35 cellular contexts compared by ENCODE assay signal in the genomic region with DNA sequence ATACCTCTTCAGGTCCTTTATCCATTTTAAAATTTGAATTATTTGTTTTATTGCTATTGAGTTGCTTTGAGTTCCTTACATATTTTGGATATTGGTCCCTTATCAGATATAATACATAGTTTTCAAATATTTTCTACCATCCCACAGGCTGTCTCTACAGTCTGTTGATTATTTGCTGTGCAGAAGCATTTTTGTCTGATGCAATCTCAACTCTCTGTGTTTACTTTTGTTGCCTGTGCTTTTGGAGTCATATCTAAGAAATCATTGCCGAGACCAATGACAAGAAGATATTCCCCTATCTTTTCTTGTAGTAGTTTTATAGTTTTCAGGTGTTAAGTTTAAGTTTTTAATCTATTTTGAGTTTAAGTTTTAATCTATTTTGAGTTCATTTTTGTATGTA.
"Had no signal": no experiment of that assay in that cellular context is flagged by ENCODE, and none has a peak within 500 bp of the region (broad histone marks: within the 10 kb centered on the region; RNA-seq: fewer than 3 reads in every experiment).

No MANE protein-coding gene starts in this region.

- H3K27me3 Mint-ChIP-seq: activated CD4-positive, alpha-beta T cell treated with anti-CD3 and anti-CD28 coated beads for 36 hours; activated naive CD4-positive, alpha-beta T cell treated with anti-CD3 and anti-CD28 coated beads, Interleukin-2, amount 50 U/mL, for 24 hours; activated naive CD8-positive, alpha-beta T cell treated with anti-CD3 and anti-CD28 coated beads, Interleukin-2, amount 50 U/mL, for 24 hours; brain; T-helper 17 cell had no signal

- H3K4me1 Mint-ChIP-seq: activated CD4-positive, alpha-beta T cell treated with anti-CD3 and anti-CD28 coated beads, Interleukin-2, amount 10 ng/mL, durations not matched to agents 24 days and 14 days; activated CD8-positive, alpha-beta memory T cell treated with anti-CD3 and anti-CD28 coated beads, Interleukin-2, amount 10 ng/mL, durations not matched to agents 7 days and 5 days; activated naive CD4-positive, alpha-beta T cell treated with anti-CD3 and anti-CD28 coated beads, Interleukin-2, amount 50 U/mL, for 24 hours; activated naive CD8-positive, alpha-beta T cell treated with anti-CD3 and anti-CD28 coated beads for 36 hours; activated naive CD8-positive, alpha-beta T cell treated with anti-CD3 and anti-CD28 coated beads, Interleukin-2, amount 50 U/mL, for 24 hours; brain; T-helper 17 cell had no signal

- H3K4me3 Mint-ChIP-seq: activated CD4-positive, alpha-beta memory T cell treated with anti-CD3 and anti-CD28 coated beads for 36 hours; activated CD4-positive, alpha-beta T cell treated with anti-CD3 and anti-CD28 coated beads for 36 hours; activated CD4-positive, alpha-beta T cell treated with anti-CD3 and anti-CD28 coated beads, Interleukin-2, amount 10 ng/mL, durations not matched to agents 24 days and 14 days; activated CD8-positive, alpha-beta memory T cell treated with anti-CD3 and anti-CD28 coated beads, Interleukin-2, amount 10 ng/mL, durations not matched to agents 7 days and 5 days; activated CD8-positive, alpha-beta T cell treated with anti-CD3 and anti-CD28 coated beads, Interleukin-2, amount 10 ng/mL, durations not matched to agents 7 days and 5 days; activated naive CD4-positive, alpha-beta T cell treated with anti-CD3 and anti-CD28 coated beads for 36 hours; activated naive CD4-positive, alpha-beta T cell treated with anti-CD3 and anti-CD28 coated beads, Interleukin-2, amount 50 U/mL, for 24 hours; activated naive CD8-positive, alpha-beta T cell treated with anti-CD3 and anti-CD28 coated beads for 36 hours; activated naive CD8-positive, alpha-beta T cell treated with anti-CD3 and anti-CD28 coated beads, Interleukin-2, amount 50 U/mL, for 24 hours; activated T-helper 1 cell treated with anti-CD3 and anti-CD28 coated beads, Interleukin-12 subunit alpha, Interleukin-12 subunit beta, Interleukin-2, Interleukin-4 antibody, amounts not matched to agents 30 ng/mL and 10 ng/mL and 1 ng/mL, durations not matched to agents 14 hours and 24 hours and 36 hours; brain; T-helper 17 cell; T-helper 2 cell treated with Interferon-gamma antibody and Interleukin-4, amounts not matched to agents 5 μg/mL and 100 μg/mL, for 36 hours had no signal

- DNase-seq: activated CD4-positive, alpha-beta memory T cell treated with anti-CD3 and anti-CD28 coated beads for 36 hours; activated CD4-positive, alpha-beta T cell treated with anti-CD3 and anti-CD28 coated beads for 36 hours; activated CD4-positive, alpha-beta T cell treated with anti-CD3 and anti-CD28 coated beads, Interleukin-2, amount 10 ng/mL, durations not matched to agents 24 days and 14 days; activated CD4-positive, CD25-positive, alpha-beta regulatory T cell; activated CD4-positive, CD25-positive, alpha-beta regulatory T cell treated with anti-CD3 and anti-CD28 coated beads, Interleukin-2, amount 50 U/mL, for 72 hours; activated CD8-positive, alpha-beta memory T cell treated with anti-CD3 and anti-CD28 coated beads, Interleukin-2, amount 10 ng/mL, durations not matched to agents 7 days and 5 days; activated CD8-positive, alpha-beta memory T cell treated with anti-CD3 and anti-CD28 coated beads, Interleukin-2, amount 50 U/mL, for 4 hours; activated CD8-positive, alpha-beta T cell treated with anti-CD3 and anti-CD28 coated beads, Interleukin-2, amount 10 ng/mL, durations not matched to agents 7 days and 5 days; activated effector memory CD4-positive, alpha-beta T cell treated with anti-CD3 and anti-CD28 coated beads, Interleukin-2, amount 50 U/mL, for 16 hours; activated naive CD4-positive, alpha-beta T cell treated with anti-CD3 and anti-CD28 coated beads for 36 hours; activated naive CD8-positive, alpha-beta T cell treated with anti-CD3 and anti-CD28 coated beads for 36 hours; activated naive CD8-positive, alpha-beta T cell treated with anti-CD3 and anti-CD28 coated beads, Interleukin-2, amount 50 U/mL, for 24 hours; activated T-cell treated with anti-CD3 and anti-CD28 coated beads, Interleukin-2, amount 50 U/mL, for 1 hour; activated T-cell treated with anti-CD3 and anti-CD28 coated beads, Interleukin-2, amount 50 U/mL, for 48 hours; central memory CD4-positive, alpha-beta T cell; cerebellar nuclear complex; colonic mucosa; effector CD8-positive, alpha-beta T cell; foreskin fibroblast; gastrocnemius medialis; glutamatergic neuron; T-helper 1 cell; T-helper 17 cell; T1000; WERI-Rb-1 had no signal

- H3K4me3 ChIP-seq: ascending aorta, breast epithelium, cardiac muscle cell, colonic mucosa, gastrocnemius medialis had no signal

- H3K27me3 ChIP-seq: ascending aorta, breast epithelium, cardiac muscle cell, colonic mucosa, gastrocnemius medialis had no signal

- H3K27ac ChIP-seq: ascending aorta, breast epithelium, cardiac muscle cell, colonic mucosa, gastrocnemius medialis, WERI-Rb-1 had no signal

- H3K27ac Mint-ChIP-seq: activated CD4-positive, alpha-beta memory T cell treated with anti-CD3 and anti-CD28 coated beads for 36 hours; activated CD4-positive, alpha-beta T cell treated with anti-CD3 and anti-CD28 coated beads for 36 hours; activated CD4-positive, alpha-beta T cell treated with anti-CD3 and anti-CD28 coated beads, Interleukin-2, amount 10 ng/mL, durations not matched to agents 24 days and 14 days; activated CD8-positive, alpha-beta memory T cell treated with anti-CD3 and anti-CD28 coated beads, Interleukin-2, amount 10 ng/mL, durations not matched to agents 7 days and 5 days; activated CD8-positive, alpha-beta T cell treated with anti-CD3 and anti-CD28 coated beads, Interleukin-2, amount 10 ng/mL, durations not matched to agents 7 days and 5 days; activated naive CD4-positive, alpha-beta T cell treated with anti-CD3 and anti-CD28 coated beads for 36 hours; activated naive CD4-positive, alpha-beta T cell treated with anti-CD3 and anti-CD28 coated beads, Interleukin-2, amount 50 U/mL, for 24 hours; activated naive CD8-positive, alpha-beta T cell treated with anti-CD3 and anti-CD28 coated beads for 36 hours; activated naive CD8-positive, alpha-beta T cell treated with anti-CD3 and anti-CD28 coated beads, Interleukin-2, amount 50 U/mL, for 24 hours; activated T-helper 1 cell treated with anti-CD3 and anti-CD28 coated beads, Interleukin-12 subunit alpha, Interleukin-12 subunit beta, Interleukin-2, Interleukin-4 antibody, amounts not matched to agents 30 ng/mL and 10 ng/mL and 1 ng/mL, durations not matched to agents 14 hours and 24 hours and 36 hours; activated T-helper 2 cell treated with anti-CD3 and anti-CD28 coated beads, Interferon-gamma antibody, Interleukin-2, Interleukin-4, amounts not matched to agents 10 μg/mL and 5 μg/mL and 100 μg/mL, durations not matched to agents 14 hours and 24 hours and 36 hours; brain; T-helper 17 cell; T-helper 2 cell treated with Interferon-gamma antibody and Interleukin-4, amounts not matched to agents 5 μg/mL and 100 μg/mL, for 36 hours had no signal

- H3K4me1 ChIP-seq: ascending aorta, breast epithelium, colonic mucosa, gastrocnemius medialis had no signal

- ATAC-seq: activated CD4-positive, alpha-beta T cell treated with anti-CD3 and anti-CD28 coated beads for 36 hours; activated CD8-positive, alpha-beta memory T cell treated with anti-CD3 and anti-CD28 coated beads, Interleukin-2, amount 10 ng/mL, durations not matched to agents 7 days and 5 days; activated CD8-positive, alpha-beta T cell treated with anti-CD3 and anti-CD28 coated beads, Interleukin-2, amount 10 ng/mL, durations not matched to agents 7 days and 5 days; activated naive CD8-positive, alpha-beta T cell treated with anti-CD3 and anti-CD28 coated beads, Interleukin-2, amount 50 U/mL, for 24 hours; esophagus mucosa; gastrocnemius medialis; T-helper 17 cell had no signal

- H3K36me3 Mint-ChIP-seq: activated CD8-positive, alpha-beta memory T cell treated with anti-CD3 and anti-CD28 coated beads, Interleukin-2, amount 10 ng/mL, durations not matched to agents 7 days and 5 days; activated naive CD4-positive, alpha-beta T cell treated with anti-CD3 and anti-CD28 coated beads, Interleukin-2, amount 50 U/mL, for 24 hours; brain had no signal

- H3K9me3 ChIP-seq: colonic mucosa had no signal

- H3K36me3 ChIP-seq: ascending aorta, breast epithelium, cardiac muscle cell, colonic mucosa, gastrocnemius medialis, WERI-Rb-1 had no signal

- FAIRE-seq: endometrium had no signal
